1 cellular context compared by ENCODE assay signal in genomic region chr2:85736456-85737355, GRCh38.
TF ChIP-seq lines count a peak whose summit lies in the region.

No MANE protein-coding gene starts in this region.

TF ChIP-seq in GM12878, 131 proteins besides CTCF, POLR2A, EP300 and RAD21:
- TF ChIP-seq GABPA (IDR thresholded peaks at IDR 0.05; ENCODE audit: low read depth) = no peak
- TF ChIP-seq POU2F2 (IDR thresholded peaks at IDR 0.05; ENCODE audit: borderline replicate concordance, low read depth, low read length) = peak; percentile 27; the same call in 1 of the 3 replicates
